8 cellular contexts compared by ENCODE assay signal in genomic region chr6:116087437-116088027, GRCh38. TPM values are rescaled to one million over a fixed set of nuclear protein-coding genes. Genes with fewer than 3 reads are reported as not detected.
DNase-seq lines count a peak whose midpoint lies in the region; ATAC-seq and TF ChIP-seq lines count a peak whose summit lies in the region.

No MANE protein-coding gene starts in this region.

- no peaks in the 10 kb centered on the region for H3K36me3 ChIP-seq in GM06990 (ENCODE audit: control insufficient read depth, insufficient read depth, low read length)

- peak; percentile 94 for ATAC-seq in GM21447 (IDR thresholded peaks at IDR 0.05; ENCODE audit: unreplicated experiment)
- ATAC-seq in HG03442 (IDR thresholded peaks at IDR 0.05; ENCODE audit: unreplicated experiment) = peak; percentile 88
- peak; percentile 74 for ATAC-seq in esophagus mucosa

- TF ChIP-seq CTCF in GM06990 (IDR thresholded peaks at IDR 0.05; ENCODE audit: insufficient read depth, low read length, poor library complexity, severe bottlenecking) = no peak

- H3K27me3 ChIP-seq in GM06990 (replicated peaks; ENCODE audit: control insufficient read depth, insufficient read depth, low read length) = no peaks in the 10 kb centered on the region

- peak overlapping the region; percentile 28 for H3K4me3 ChIP-seq in GM06990 (replicated peaks; ENCODE audit: low read depth, low read length)

- DNase-seq in GM06990 (ENCODE audit: extremely low read depth, insufficient read length) (peak; percentile 73), DMS53 (lab: John Stamatoyannopoulos, UW) (no peak), NCI-H128 (lab: John Stamatoyannopoulos, UW; ENCODE audit: unreplicated experiment) (no peak), germinal center (ENCODE audit: low spot score) (no peak), T-helper 2 cell (no peak)

RNA-seq across cellular contexts. Expression of gene NT5DC1, which starts 13.1 kb away (rescaled TPM):
- 42.4 TPM for total RNA-seq in esophagus mucosa

RNA-seq across cellular contexts. Expression of gene FRK, which starts 26.8 kb away (rescaled TPM):
- total RNA-seq in esophagus mucosa = 7.8 TPM

RNA-seq across cellular contexts. Expression of gene COL10A1, which starts 38.4 kb away (rescaled TPM):
- total RNA-seq in esophagus mucosa = not detected
